Comparison of ENCODE assay signal across 10 cellular contexts in the genomic region with DNA sequence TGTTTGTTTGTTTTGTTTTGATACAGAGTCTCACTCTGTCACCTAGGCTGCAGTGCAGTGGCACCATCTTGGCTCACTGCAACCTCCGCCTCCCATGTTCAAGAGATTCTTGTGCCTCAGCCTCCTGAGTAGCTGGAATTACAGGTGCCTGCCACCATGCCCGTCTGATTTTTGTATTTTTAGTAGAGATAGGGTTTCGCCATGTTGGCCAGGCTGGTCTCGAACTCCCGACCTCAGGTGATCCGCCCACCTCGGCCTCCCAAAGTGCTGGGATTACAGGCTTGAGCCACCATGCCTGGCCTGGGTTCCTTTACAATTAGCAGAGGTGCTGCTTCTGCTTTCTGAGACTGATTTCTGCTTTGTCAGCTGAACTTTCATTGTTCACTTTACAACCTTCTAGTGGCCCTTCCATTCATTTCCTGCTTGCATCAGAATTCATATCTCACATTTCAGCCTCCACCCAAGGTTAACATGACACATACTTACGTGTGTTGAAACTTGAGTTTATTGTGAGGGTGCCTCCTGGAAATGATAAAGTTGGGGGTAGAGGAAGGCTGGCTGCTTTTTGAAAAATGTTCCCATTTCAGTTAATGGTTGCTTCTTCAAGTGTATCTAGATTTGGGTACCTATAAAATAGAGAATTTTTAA. TPM values are rescaled to one million over a fixed set of nuclear protein-coding genes. Genes with fewer than 3 reads are reported as not detected.
DNase-seq lines count a peak whose midpoint lies in the region; ATAC-seq and TF ChIP-seq lines count a peak whose summit lies in the region.
"Not testable (repeated sequence)": the region's sequence is repeated elsewhere in the genome, so short reads cannot be mapped to it uniquely, and the experiment has no call there.
"Had no signal": no experiment of that assay in that cellular context is flagged by ENCODE, and none has a peak within 500 bp of the region (broad histone marks: within the 10 kb centered on the region; RNA-seq: fewer than 3 reads in every experiment).

No MANE protein-coding gene starts in this region.

- H3K4me3 Mint-ChIP-seq in central memory CD8-positive, alpha-beta T cell: peak overlapping the region; percentile 29

- POLR2A ChIA-PET in RWPE1 (lab: Yijun Ruan, JAX; ENCODE audit: low non-redundant PET): not testable (repeated sequence)

- DNase-seq in EL (peak; percentile 81), MM.1S (peak; percentile 80), RWPE1 (ENCODE audit: low spot score) (peak; percentile 84)
- DNase-seq in activated CD8-positive, alpha-beta memory T cell treated with anti-CD3 and anti-CD28 coated beads for 24 hours: peak; percentile 58
- not testable (repeated sequence) for DNase-seq in central memory CD8-positive, alpha-beta T cell (ENCODE audit: low spot score in 2 of 2); left ventricle myocardium superior; vagina (ENCODE audit: extremely low spot score in 2 of 2)

- H3K27ac Mint-ChIP-seq in central memory CD8-positive, alpha-beta T cell (ENCODE audit: low read depth): peak overlapping the region; percentile 80

- H3K4me2 ChIP-seq in MM.1S (ENCODE audit: low read depth, low read length): peak overlapping the region; percentile 51

- not testable (repeated sequence) for H3K4me3 ChIP-seq in MM.1S (ENCODE audit: low read length); neutrophil (ENCODE audit: low read depth in 1 of 2, low read length in 1 of 2); vagina

- H3K27ac ChIP-seq in MM.1S (ENCODE audit: low read length) (peak overlapping the region; percentile 38; the same call in 1 of the 2 replicates), RWPE1 (peak overlapping the region; percentile 97), neutrophil (peak overlapping the region; percentile 59), vagina (peak overlapping the region; percentile 18)

- CTCF ChIA-PET in RWPE1 (lab: Yijun Ruan, JAX): not testable (repeated sequence)

- H2AFZ ChIP-seq in MM.1S (ENCODE audit: low read length): not testable (repeated sequence)

- intact Hi-C loops in left ventricle myocardium superior (cut with micrococcal nuclease); vagina (cut with DNase I): not testable (repeated sequence)

- H3F3A ChIP-seq in MM.1S (ENCODE audit: insufficient read depth, low read length): peaks cover 18% of the 10 kb centered on the region

- H3K9me2 ChIP-seq in MM.1S (replicated peaks; ENCODE audit: insufficient read depth, low read length): not testable (repeated sequence)

- not testable (repeated sequence) for TF ChIP-seq CTCF in MM.1S (IDR thresholded peaks at IDR 0.05; ENCODE audit: low read length); RWPE1 (conservative IDR thresholded peaks at IDR 0.05; ENCODE audit: low read depth); neutrophil (IDR thresholded peaks at IDR 0.05); vagina (IDR thresholded peaks at IDR 0.05)

- TF ChIP-seq POLR2A in vagina (IDR thresholded peaks at IDR 0.05): not testable (repeated sequence)

- peaks cover 44% of the 10 kb centered on the region for H3K4me1 Mint-ChIP-seq in central memory CD8-positive, alpha-beta T cell

- H3K36me3 ChIP-seq in MM.1S (replicated peaks; ENCODE audit: insufficient read depth, low read length): not testable (repeated sequence)
- peaks cover 33% of the 10 kb centered on the region for H3K36me3 ChIP-seq in neutrophil
- peaks cover 0 to 18% of the 10 kb centered on the region in 2 donors for H3K36me3 ChIP-seq in vagina

- not testable (repeated sequence) for H4K20me1 ChIP-seq in MM.1S (ENCODE audit: insufficient read depth, low read length)

- H3K4me1 ChIP-seq in MM.1S (ENCODE audit: low read length) (peaks cover 32% of the 10 kb centered on the region), neutrophil (ENCODE audit: control insufficient read depth in 1 of 2, insufficient read depth in 1 of 2, low read depth in 1 of 2, low read length in 1 of 2) (peaks cover 44 to 45% of the 10 kb centered on the region in 2 experiments), vagina (peaks cover 53% of the 10 kb centered on the region)

- not testable (repeated sequence) for ATAC-seq in central memory CD8-positive, alpha-beta T cell (replicated peaks; ENCODE audit: extremely low read depth, poor library complexity, severe bottlenecking)
- peak; percentile 5 for ATAC-seq in left ventricle myocardium superior

- H3K27me3 ChIP-seq in MM.1S (replicated peaks; ENCODE audit: insufficient read depth, low read length); neutrophil; vagina: not testable (repeated sequence)

- H3K9me3 Mint-ChIP-seq in central memory CD8-positive, alpha-beta T cell: not testable (repeated sequence)

- H3K9ac ChIP-seq in MM.1S (ENCODE audit: low read length): not testable (repeated sequence)

- H3K36me3 Mint-ChIP-seq in central memory CD8-positive, alpha-beta T cell (ENCODE audit: insufficient read depth): peaks cover 41% of the 10 kb centered on the region

- not testable (repeated sequence) for H3K27me3 Mint-ChIP-seq in central memory CD8-positive, alpha-beta T cell

- peaks cover 87% of the 10 kb centered on the region for H3K79me2 ChIP-seq in MM.1S (ENCODE audit: low read length)

- H3K9me3 ChIP-seq in MM.1S (replicated peaks; ENCODE audit: insufficient read depth, low read length); neutrophil; vagina: not testable (repeated sequence)

RNA-seq across cellular contexts. Expression of a gene that starts 4.7 kb away (rescaled TPM):
- total RNA-seq in left ventricle myocardium superior (161 TPM), vagina (106 TPM)

RNA-seq across cellular contexts. Expression of a gene that starts 44.1 kb away (rescaled TPM):
- total RNA-seq in left ventricle myocardium superior: 38.7 TPM
- 114 TPM for total RNA-seq in vagina

RNA-seq across cellular contexts. Expression of a gene that starts 57.8 kb away (rescaled TPM):
- not detected for total RNA-seq in left ventricle myocardium superior
- total RNA-seq in vagina: not detected
- total RNA-seq: esophagus muscularis mucosa, suprapubic skin had no signal

Comparison
In these comparisons a context has a peak if more than half of its experiments do, and no peak if none do; other contexts are left out.
1. H3K27ac ChIP-seq: peak in every context shown above with its lines; median percentile 97 in RWPE1; 59 in neutrophil; 38 in MM.1S; 18 in vagina.